ENCODE assay signal across 24 cellular contexts in the genomic region with DNA sequence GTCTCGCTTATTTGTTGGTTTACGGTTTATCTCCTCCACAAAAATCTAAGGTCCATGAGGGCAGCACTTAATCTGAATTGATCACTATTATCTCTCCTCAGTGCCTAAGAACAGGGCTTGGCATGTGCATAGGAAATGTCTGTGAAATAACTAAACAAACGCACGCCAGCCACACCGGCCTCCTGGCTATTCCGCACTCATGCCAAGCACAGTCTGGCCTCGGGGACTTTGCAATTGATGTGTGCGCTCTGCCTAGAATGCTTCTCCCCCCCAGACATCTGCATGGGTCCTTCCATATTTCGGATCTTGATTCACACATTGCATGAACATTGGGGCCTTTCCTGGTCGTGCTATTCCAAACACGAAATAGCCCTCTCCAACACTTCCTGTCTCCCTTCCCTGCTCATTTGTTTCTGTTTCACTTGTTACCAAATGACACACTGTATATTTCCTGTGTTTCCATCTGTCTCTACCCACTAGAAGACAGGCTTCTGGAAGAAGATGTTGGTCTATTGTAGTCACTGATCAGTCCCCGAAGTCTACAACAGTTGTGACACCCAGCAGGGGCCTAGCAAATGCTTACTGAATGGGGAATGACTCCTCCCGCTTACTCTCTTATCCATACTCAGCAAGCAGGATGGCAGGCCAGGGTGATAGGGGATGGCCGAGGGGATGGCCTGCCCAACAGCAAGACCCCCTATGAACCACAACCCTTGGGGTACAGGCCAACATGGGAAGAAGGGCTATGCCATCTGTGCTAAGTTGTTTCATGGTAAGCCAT.
DNase-seq lines count a peak whose midpoint lies in the region; TF ChIP-seq lines count a peak whose summit lies in the region.
"Had no signal": no experiment of that assay in that cellular context is flagged by ENCODE, and none has a peak within 500 bp of the region (broad histone marks: within the 10 kb centered on the region; RNA-seq: fewer than 3 reads in every experiment).

No MANE protein-coding gene starts in this region.

- intact Hi-C loops in CD14-positive monocyte (cut with micrococcal nuclease): no loop called here

- H3K36me3 Mint-ChIP-seq in CD14-positive monocyte: no peaks in the 10 kb centered on the region
- H3K36me3 Mint-ChIP-seq in osteocyte (ENCODE audit: unreplicated experiment): no peaks in the 10 kb centered on the region
- H3K36me3 Mint-ChIP-seq: stimulated activated memory B cell treated with anti-CD40 and anti-IgM and Interleukin-4, amounts not matched to agents 10 μg/mL and 1 μg/mL and 100 μg/mL, for 72 hours had no signal

- H3K4me3 ChIP-seq in SJCRH30: no peak overlapping the region
- H3K4me3 ChIP-seq: adrenal gland, colonic mucosa, HAP-1, vagina had no signal

- H3K27me3 Mint-ChIP-seq in CD14-positive monocyte (ENCODE audit: low read depth in 3 of 3) (peaks cover 0 to 4% (median 1%) of the 10 kb centered on the region in 3 donors), osteocyte (ENCODE audit: unreplicated experiment) (no peaks in the 10 kb centered on the region)

- DNase-seq in CD14-positive monocyte (ENCODE audit: low spot score) (peak; percentile 13), M059J (ENCODE audit: low read depth) (peak; percentile 15), fibroblast of gingiva (ENCODE audit: low read depth) (peak; percentile 25), osteocyte (ENCODE audit: extremely low spot score, unreplicated experiment) (no peak), SJCRH30 (no peak), NCI-H82 treated with DMSO at 0.1 percent for 48 hours (lab: John Stamatoyannopoulos, UW; ENCODE audit: unreplicated experiment) (no peak), inferior parietal cortex (ENCODE audit: extremely low spot score) (no peak), SHP77 treated with DMSO at 0.1 percent for 48 hours (lab: John Stamatoyannopoulos, UW) (no peak)
- DNase-seq: activated B cell treated with CpG ODN at 0.5 μM for 24 hours; activated CD4-positive, alpha-beta memory T cell treated with anti-CD3 and anti-CD28 coated beads, Interleukin-2, amount 10 ng/mL, durations not matched to agents 7 days and 5 days; adrenal gland; C1 segment of cervical spinal cord; Calu3; colonic mucosa; DND-41; Karpas-422; NCI-H1092; NCI-H2029 treated with DMSO at 0.1 percent for 48 hours; NCI-H774; nucleus accumbens; stimulated activated CD4-positive, alpha-beta T cell treated with anti-CD3 and anti-CD28 coated beads, Interleukin-4, amount 100 ng/mL, for 1 hour had no signal

- H3K36me3 ChIP-seq in SJCRH30: no peaks in the 10 kb centered on the region
- H3K36me3 ChIP-seq: adrenal gland, colonic mucosa, HAP-1, vagina had no signal

- peaks cover 0 to 2% (median 0%) of the 10 kb centered on the region in 7 donors for H3K9me3 Mint-ChIP-seq in CD14-positive monocyte
- no peaks in the 10 kb centered on the region for H3K9me3 Mint-ChIP-seq in osteocyte (ENCODE audit: unreplicated experiment)
- H3K9me3 Mint-ChIP-seq: activated B cell treated with CpG ODN at 0.5 μM for 24 hours; activated CD4-positive, alpha-beta memory T cell treated with anti-CD3 and anti-CD28 coated beads, Interleukin-2, amount 10 ng/mL, durations not matched to agents 7 days and 5 days; stimulated activated memory B cell treated with anti-CD40 and anti-IgM and Interleukin-4, amounts not matched to agents 10 μg/mL and 1 μg/mL and 100 μg/mL, for 72 hours had no signal

- H3K4me3 Mint-ChIP-seq in CD14-positive monocyte: no peak overlapping the region
- no peak overlapping the region for H3K4me3 Mint-ChIP-seq in osteocyte (ENCODE audit: unreplicated experiment)
- H3K4me3 Mint-ChIP-seq: activated B cell treated with CpG ODN at 0.5 μM for 24 hours; activated CD4-positive, alpha-beta memory T cell treated with anti-CD3 and anti-CD28 coated beads, Interleukin-2, amount 10 ng/mL, durations not matched to agents 7 days and 5 days; stimulated activated memory B cell treated with anti-CD40 and anti-IgM and Interleukin-4, amounts not matched to agents 10 μg/mL and 1 μg/mL and 100 μg/mL, for 72 hours had no signal

- no peak for TF ChIP-seq CTCF in CD14-positive monocyte (IDR thresholded peaks at IDR 0.05)
- TF ChIP-seq CTCF in osteocyte (IDR thresholded peaks at IDR 0.05): no peak

- H3K4me1 Mint-ChIP-seq in CD14-positive monocyte (no peaks in the 10 kb centered on the region), osteocyte (ENCODE audit: unreplicated experiment) (peaks cover 51% of the 10 kb centered on the region)
- H3K4me1 Mint-ChIP-seq: activated B cell treated with CpG ODN at 0.5 μM for 24 hours; activated CD4-positive, alpha-beta memory T cell treated with anti-CD3 and anti-CD28 coated beads, Interleukin-2, amount 10 ng/mL, durations not matched to agents 7 days and 5 days; stimulated activated memory B cell treated with anti-CD40 and anti-IgM and Interleukin-4, amounts not matched to agents 10 μg/mL and 1 μg/mL and 100 μg/mL, for 72 hours had no signal

- H3K4me1 ChIP-seq in SJCRH30: no peaks in the 10 kb centered on the region
- H3K4me1 ChIP-seq: adrenal gland, colonic mucosa, HAP-1, vagina had no signal

- peaks cover 11% of the 10 kb centered on the region for H3K27me3 ChIP-seq in SJCRH30
- H3K27me3 ChIP-seq: adrenal gland, colonic mucosa, vagina had no signal

- H3K27ac Mint-ChIP-seq in CD14-positive monocyte (no peak overlapping the region), osteocyte (ENCODE audit: unreplicated experiment) (peak overlapping the region; percentile 79)
- H3K27ac Mint-ChIP-seq: activated B cell treated with CpG ODN at 0.5 μM for 24 hours; activated CD4-positive, alpha-beta memory T cell treated with anti-CD3 and anti-CD28 coated beads, Interleukin-2, amount 10 ng/mL, durations not matched to agents 7 days and 5 days; stimulated activated memory B cell treated with anti-CD40 and anti-IgM and Interleukin-4, amounts not matched to agents 10 μg/mL and 1 μg/mL and 100 μg/mL, for 72 hours had no signal

- no peak overlapping the region for H3K27ac ChIP-seq in SJCRH30
- H3K27ac ChIP-seq: adrenal gland, colonic mucosa, vagina had no signal

- H3K9me3 ChIP-seq in SJCRH30 (replicated peaks): no peaks in the 10 kb centered on the region
- H3K9me3 ChIP-seq: adrenal gland, colonic mucosa, HAP-1, vagina had no signal

Comparison
In these comparisons a context has a peak if more than half of its experiments do, and no peak if none do; other contexts are left out.
1. DNase-seq: peak in CD14-positive monocyte (single experiment), M059J (single experiment) and fibroblast of gingiva (single experiment); none in osteocyte (single experiment), SJCRH30 (0 of 2), NCI-H82 treated with DMSO at 0.1 percent for 48 hours (single experiment), inferior parietal cortex (single experiment) and SHP77 treated with DMSO at 0.1 percent for 48 hours (single experiment).